ENCODE assay signal across 8 cellular contexts in the genomic region with DNA sequence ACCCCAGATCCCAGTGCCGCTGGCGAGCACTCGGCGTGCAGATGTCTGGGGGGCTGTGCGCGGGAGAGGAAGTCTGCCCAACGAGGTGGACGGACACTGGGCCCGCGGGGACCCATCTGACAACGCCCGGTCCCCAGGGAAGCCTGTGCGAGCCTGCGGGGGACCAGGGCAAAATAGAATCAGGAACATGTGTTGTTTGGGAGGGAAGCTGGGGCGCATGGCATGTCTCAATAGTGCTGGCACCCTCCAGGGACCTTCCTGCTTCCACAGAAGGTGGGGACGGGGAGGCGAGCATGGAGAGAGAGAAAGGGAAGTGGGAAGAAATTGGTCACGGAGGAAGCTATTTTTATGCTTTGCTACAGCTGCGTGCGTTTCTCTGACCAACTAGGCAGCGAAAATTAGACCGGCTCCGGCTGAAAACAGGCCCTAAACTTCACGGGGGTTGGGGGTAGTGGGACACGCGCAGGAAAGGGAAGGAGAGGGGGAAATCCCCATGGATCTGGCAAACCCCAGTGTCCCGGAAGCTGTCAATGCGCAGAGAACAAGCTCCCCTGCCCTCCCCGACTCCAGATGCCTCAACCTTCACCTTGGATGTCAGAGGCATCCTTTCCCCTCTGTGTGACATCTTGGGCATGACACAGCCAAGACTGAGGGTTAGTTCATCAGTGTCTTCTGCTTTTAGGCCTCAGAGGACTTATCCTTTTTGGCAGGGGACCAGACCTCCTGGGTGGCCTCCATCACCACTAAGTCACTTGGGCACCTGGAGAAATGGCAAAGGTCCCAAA.
DNase-seq lines count a peak whose midpoint lies in the region; ATAC-seq and TF ChIP-seq lines count a peak whose summit lies in the region.

No MANE protein-coding gene starts in this region.

- peak; percentile 70 for DNase-seq in SIG-M5 treated with dmso at 0.1 percent for 504 hours (lab: John Stamatoyannopoulos, UW; ENCODE audit: unreplicated experiment)
- DNase-seq in SIG-M5 (lab: John Stamatoyannopoulos, UW), result no peak
- DNase-seq in RWPE2 (ENCODE audit: low spot score), result no peak
- DNase-seq in foreskin fibroblast, result no peak
- peak; percentile 71 for DNase-seq in sigmoid colon
- DNase-seq in endothelial cell (ENCODE audit: low spot score), result no peak
- no peak for DNase-seq in activated CD4-positive, alpha-beta T cell treated with anti-CD3 and anti-CD28 coated beads for 48 hours

- intact Hi-C loops in sigmoid colon (cut with DNase I), result loop anchor here (2.0 to 10.0 kb wide), 6 partner anchors 91 to 537 kb away; a partner anchor contains a TSS

- no peaks in the 10 kb centered on the region for H3K9me3 ChIP-seq in RWPE2 (ENCODE audit: severe bottlenecking)
- no peaks in the 10 kb centered on the region for H3K9me3 ChIP-seq in sigmoid colon

- H3K4me3 Mint-ChIP-seq in endothelial cell (ENCODE audit: unreplicated experiment), result no peak overlapping the region

- no peaks in the 10 kb centered on the region for H3K9me3 Mint-ChIP-seq in endothelial cell (ENCODE audit: unreplicated experiment)

- TF ChIP-seq CTCF in RWPE2 (IDR thresholded peaks at IDR 0.05; ENCODE audit: poor library complexity, severe bottlenecking) (peak; percentile 45), foreskin fibroblast (IDR thresholded peaks at IDR 0.05; ENCODE audit: low read depth, low read length) (no peak), sigmoid colon (IDR thresholded peaks at IDR 0.05) (no peak), endothelial cell (IDR thresholded peaks at IDR 0.05; ENCODE audit: unreplicated experiment) (no peak)

- TF ChIP-seq EP300 in sigmoid colon (IDR thresholded peaks at IDR 0.05), result no peak

- H3K27ac ChIP-seq in RWPE2 (ENCODE audit: poor library complexity, severe bottlenecking) (no peak overlapping the region), sigmoid colon (peak overlapping the region; percentile 47 to 74 (median 67))

- WGBS in sigmoid colon, 2 donors, result 7 to 15% methylated on average over 29 of the region's 29 CpGs

- ATAC-seq in RWPE2 (ENCODE audit: low read depth) (no peak), HG02970 (IDR thresholded peaks at IDR 0.05; ENCODE audit: low FRiP score, unreplicated experiment) (no peak)

- H3K4me1 ChIP-seq in RWPE2 (ENCODE audit: insufficient read depth, poor library complexity, severe bottlenecking) (no peaks in the 10 kb centered on the region), sigmoid colon (peaks cover 0 to 15% (median 4%) of the 10 kb centered on the region in 4 donors)

- no peaks in the 10 kb centered on the region for H3K36me3 Mint-ChIP-seq in endothelial cell (ENCODE audit: low read depth, unreplicated experiment)

- H3K27me3 Mint-ChIP-seq in endothelial cell (ENCODE audit: unreplicated experiment), result peaks cover 2% of the 10 kb centered on the region

- peaks cover 5% of the 10 kb centered on the region for H3K4me1 Mint-ChIP-seq in endothelial cell (ENCODE audit: unreplicated experiment)

- TF ChIP-seq POLR2A in sigmoid colon (IDR thresholded peaks at IDR 0.05), result no peak

- H3K36me3 ChIP-seq in RWPE2 (ENCODE audit: low read depth) (no peaks in the 10 kb centered on the region), sigmoid colon (no peaks in the 10 kb centered on the region)

- H3K27ac Mint-ChIP-seq in endothelial cell (ENCODE audit: unreplicated experiment), result no peak overlapping the region

- no peaks in the 10 kb centered on the region for H3K27me3 ChIP-seq in RWPE2 (ENCODE audit: insufficient read depth, poor library complexity, severe bottlenecking)
- H3K27me3 ChIP-seq in sigmoid colon, result peaks cover 0 to 3% (median 0%) of the 10 kb centered on the region in 3 donors

- H3K4me3 ChIP-seq in RWPE2 (ENCODE audit: severe bottlenecking), result peak overlapping the region; percentile 41
- H3K4me3 ChIP-seq in foreskin fibroblast (ENCODE audit: low read depth in 1 of 2, low read length in 2 of 2), result peak overlapping the region; percentile 43 to 55
- peak overlapping the region; percentile 22 to 50 (median 46) for H3K4me3 ChIP-seq in sigmoid colon

Comparison
In these comparisons a context has a peak if more than half of its experiments do, and no peak if none do; other contexts are left out.
1. DNase-seq: peak in SIG-M5 treated with dmso at 0.1 percent for 504 hours (single experiment) and sigmoid colon (single experiment); none in SIG-M5 (single experiment), RWPE2 (single experiment), foreskin fibroblast (0 of 2), endothelial cell (single experiment) and activated CD4-positive, alpha-beta T cell treated with anti-CD3 and anti-CD28 coated beads for 48 hours (single experiment).
2. Peak in every context shown above with its lines, with median percentiles within 50 percentile points of each other: H3K4me3 ChIP-seq.